ENCODE assay signal across 15 cellular contexts in the genomic region with DNA sequence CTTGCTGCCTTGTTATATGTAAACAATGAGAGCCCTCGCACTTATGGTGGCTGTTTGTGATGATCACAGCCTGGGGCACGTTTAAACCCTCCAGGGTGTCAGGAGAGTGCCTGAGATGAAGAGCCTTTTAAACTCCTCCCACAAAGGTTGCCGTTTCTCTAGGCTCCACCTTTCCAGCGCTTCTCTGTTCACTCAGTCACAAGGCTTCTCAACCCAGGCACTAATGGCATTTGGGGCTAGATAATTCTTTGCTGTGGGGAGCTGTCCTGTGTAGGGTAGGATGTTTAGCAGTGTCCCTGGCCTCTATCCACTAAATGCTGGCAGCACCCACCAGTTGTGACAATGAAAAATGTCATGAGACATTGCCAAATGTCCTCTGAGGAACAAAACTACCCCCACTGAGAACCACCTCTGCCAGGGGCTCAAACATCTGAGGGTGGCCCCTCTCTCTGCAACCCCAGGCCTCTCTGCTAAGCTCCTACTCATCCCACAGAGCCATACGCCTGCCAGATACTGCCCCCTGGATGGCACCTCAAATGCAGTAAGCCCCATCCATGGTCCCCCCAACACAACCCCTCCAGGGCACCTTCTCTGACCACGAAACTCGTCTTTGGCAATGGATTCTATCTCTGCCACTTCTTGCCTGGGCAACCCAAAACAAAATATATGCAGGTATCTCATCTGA.
DNase-seq lines count a peak whose midpoint lies in the region; ATAC-seq and TF ChIP-seq lines count a peak whose summit lies in the region.
"Had no signal": no experiment of that assay in that cellular context is flagged by ENCODE, and none has a peak within 500 bp of the region (broad histone marks: within the 10 kb centered on the region; RNA-seq: fewer than 3 reads in every experiment).

No MANE protein-coding gene starts in this region.

- peak; percentile 54 for ATAC-seq in left colon
- no peak for ATAC-seq in HG02981 (IDR thresholded peaks at IDR 0.05; ENCODE audit: unreplicated experiment)

- peak; percentile 6 for DNase-seq in DMS79 treated with DMSO at 0.1 percent for 48 hours (lab: John Stamatoyannopoulos, UW)
- DNase-seq in DMS79 (lab: John Stamatoyannopoulos, UW): no peak
- DNase-seq in Karpas-422: peak; percentile 47
- DNase-seq in PC-9: no peak
- no peak for DNase-seq in left colon
- DNase-seq in germinal center (ENCODE audit: low spot score): no peak
- no peak for DNase-seq in LoVo (ENCODE audit: low spot score)
- DNase-seq: 8988T; activated CD4-positive, alpha-beta T cell treated with anti-CD3 and anti-CD28 coated beads, Interleukin-2, amount 10 ng/mL, durations not matched to agents 7 days and 5 days; hippocampal formation; kidney; NCI-H1694 treated with DMSO at 0.1 percent for 48 hours; RPMI8226; stimulated activated CD8-positive, alpha-beta memory T cell treated with anti-CD3 and anti-CD28 coated beads, Interleukin-4, amount 100 ng/mL, for 48 hours had no signal

- H3K79me2 ChIP-seq in Karpas-422 (ENCODE audit: low read length) (no peaks in the 10 kb centered on the region), PC-9 (ENCODE audit: low read depth) (no peaks in the 10 kb centered on the region)

- H2AFZ ChIP-seq in Karpas-422 (ENCODE audit: low read length) (no peak overlapping the region), PC-9 (no peak overlapping the region)

- H3K9me2 ChIP-seq in Karpas-422 (replicated peaks; ENCODE audit: insufficient read depth, low read length): no peaks in the 10 kb centered on the region
- no peaks in the 10 kb centered on the region for H3K9me2 ChIP-seq in PC-9 (ENCODE audit: insufficient read depth)

- intact Hi-C loops in PC-9 (cut with micrococcal nuclease; ENCODE audit: unreplicated experiment): loop anchor here (5.0 kb wide), 3 partner anchors 127 to 302 kb away; no protein-coding TSS in a partner anchor
- intact Hi-C loops in left colon (cut with DNase I, micrococcal nuclease): no loop called here

- H3K4me1 ChIP-seq in Karpas-422 (ENCODE audit: low read length) (peaks cover 74% of the 10 kb centered on the region), PC-9 (replicated peaks; ENCODE audit: insufficient read depth) (peaks cover 65% of the 10 kb centered on the region)

- no peaks in the 10 kb centered on the region for H3K27me3 ChIP-seq in Karpas-422 (ENCODE audit: low read length)
- H3K27me3 ChIP-seq in PC-9 (ENCODE audit: insufficient read depth, low read depth): no peaks in the 10 kb centered on the region

- CTCF ChIA-PET in PC-9 (lab: Charles Lee): no interaction called here

- H3K9ac ChIP-seq in Karpas-422 (ENCODE audit: low read length): 0 out of 2 replicates have a peak overlapping the region, but pooled peaks have one; percentile 4

- no peak for TF ChIP-seq CTCF in PC-9 (conservative IDR thresholded peaks at IDR 0.05)

- no peak overlapping the region for H3K4me3 ChIP-seq in Karpas-422 (ENCODE audit: low read length)
- H3K4me3 ChIP-seq in PC-9: no peak overlapping the region

- H3F3A ChIP-seq in PC-9 (ENCODE audit: insufficient read depth, low read depth): peaks cover 33% of the 10 kb centered on the region

- BruUV-seq in PC-9 (replicated peaks; lab: Mats Ljungman, UMichigan): no TSS peak

- POLR2A ChIA-PET in PC-9 (lab: Charles Lee; ENCODE audit: unreplicated experiment): no interaction called here

- no peaks in the 10 kb centered on the region for H3K36me3 ChIP-seq in Karpas-422 (ENCODE audit: insufficient read depth, low read length)
- no peaks in the 10 kb centered on the region for H3K36me3 ChIP-seq in PC-9 (ENCODE audit: low read depth)

- H4K20me1 ChIP-seq in Karpas-422 (ENCODE audit: insufficient read depth, low read depth, low read length): no peaks in the 10 kb centered on the region
- no peaks in the 10 kb centered on the region for H4K20me1 ChIP-seq in PC-9 (ENCODE audit: insufficient read depth)

- no peak overlapping the region for H3K4me2 ChIP-seq in Karpas-422 (ENCODE audit: low read depth, low read length, poor library complexity, severe bottlenecking)
- H3K4me2 ChIP-seq in PC-9: peak overlapping the region; percentile 78

- H3K9me3 ChIP-seq in Karpas-422 (ENCODE audit: low read length) (no peaks in the 10 kb centered on the region), PC-9 (ENCODE audit: insufficient read depth, low read depth) (no peaks in the 10 kb centered on the region)

- H3K27ac ChIP-seq in Karpas-422 (ENCODE audit: low read length) (no peak overlapping the region), PC-9 (peak overlapping the region; percentile 88)

Comparison
In these comparisons a context has a peak if more than half of its experiments do, and no peak if none do; other contexts are left out.
1. DNase-seq: peak in DMS79 treated with DMSO at 0.1 percent for 48 hours (single experiment) and Karpas-422 (single experiment); none in DMS79 (single experiment), PC-9 (0 of 2), left colon (0 of 2), germinal center (single experiment) and LoVo (single experiment).